ENCODE assay signal across 23 cellular contexts in the genomic region with DNA sequence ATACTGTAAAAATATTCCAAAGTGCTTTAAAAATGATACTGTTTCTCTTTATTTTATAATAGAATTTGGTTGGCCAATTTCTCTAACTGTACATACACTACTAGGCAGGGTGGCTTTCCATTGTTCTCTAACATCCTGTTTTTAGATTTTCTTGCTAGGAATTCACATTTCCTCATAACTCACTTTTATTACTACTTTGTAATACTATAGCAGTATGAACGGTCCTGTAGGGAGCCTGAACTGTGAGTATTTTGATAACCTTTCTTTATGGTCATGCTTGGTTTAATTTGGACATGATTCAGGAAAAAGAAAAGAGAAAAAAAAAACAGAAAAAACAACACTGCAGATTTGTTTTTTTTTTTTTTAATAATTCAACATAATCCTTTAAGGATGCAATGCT. TPM values are rescaled to one million over a fixed set of nuclear protein-coding genes. Genes with fewer than 3 reads are reported as not detected.
DNase-seq lines count a peak whose midpoint lies in the region; ATAC-seq, FAIRE-seq and TF ChIP-seq lines count a peak whose summit lies in the region.
"Had no signal": no experiment of that assay in that cellular context is flagged by ENCODE, and none has a peak within 500 bp of the region (broad histone marks: within the 10 kb centered on the region; RNA-seq: fewer than 3 reads in every experiment).

No MANE protein-coding gene starts in this region.

- TF ChIP-seq EP300 in gastroesophageal sphincter (IDR thresholded peaks at IDR 0.05), result no peak

- H3K18ac ChIP-seq in neuronal stem cell (ENCODE audit: low read length), result no peak overlapping the region

- H3K4me3 ChIP-seq in breast epithelium, result no peak overlapping the region
- no peak overlapping the region for H3K4me3 ChIP-seq in gastroesophageal sphincter
- H3K4me3 ChIP-seq in Peyer's patch, result no peak overlapping the region
- no peak overlapping the region for H3K4me3 ChIP-seq in neuronal stem cell (ENCODE audit: low read length in 2 of 2)
- H3K4me3 ChIP-seq: A549, GM23338, neural progenitor cell, sigmoid colon, tibial artery had no signal

- no peak overlapping the region for H2BK5ac ChIP-seq in neuronal stem cell (ENCODE audit: low read length)

- no peak overlapping the region for H4K91ac ChIP-seq in neuronal stem cell (ENCODE audit: low read depth, low read length, poor library complexity)

- DNase-seq in MCF 10A (ENCODE audit: unreplicated experiment) (peak; percentile 50), breast epithelium (ENCODE audit: low spot score in 2 of 2) (no peak), stromal cell of bone marrow (ENCODE audit: low read depth) (peak; percentile 53), Peyer's patch (no peak), neuronal stem cell (ENCODE audit: low spot score) (no peak)
- DNase-seq in activated T-cell treated with anti-CD3 and anti-CD28 coated beads, Interleukin-2, amount 50 U/mL, for 24 hours, result no peak
- DNase-seq: activated CD4-positive, alpha-beta T cell treated with anti-CD3 and anti-CD28 coated beads for 4 hours; activated CD8-positive, alpha-beta memory T cell treated with anti-CD3 and anti-CD28 coated beads, Interleukin-2, amount 50 U/mL, for 48 hours; activated naive CD4-positive, alpha-beta T cell; immature natural killer cell; NCI-H2081; sigmoid colon; stimulated activated CD4-positive, alpha-beta T cell treated with anti-CD3 and anti-CD28 coated beads, Interleukin-4, amount 100 ng/mL, for 4 hours; T-helper 9 cell had no signal

- H3K4me3 Mint-ChIP-seq in MCF 10A (ENCODE audit: unreplicated experiment), result no peak overlapping the region
- no peak overlapping the region for H3K4me3 Mint-ChIP-seq in activated T-cell treated with anti-CD3 and anti-CD28 coated beads, Interleukin-2, amount 50 U/mL, for 24 hours
- H3K4me3 Mint-ChIP-seq: GM23338, immature natural killer cell, neural progenitor cell had no signal

- no peak overlapping the region for H2BK15ac ChIP-seq in neuronal stem cell (ENCODE audit: low read length)

- no peak overlapping the region for H2BK12ac ChIP-seq in neuronal stem cell (ENCODE audit: low read length)

- POLR2A ChIA-PET in MCF 10A (lab: Yijun Ruan, JAX), result interaction anchor here (2.4 kb wide), 1 partner anchor 22 kb away, joined by 25 read pairs; no protein-coding TSS in a partner anchor

- CTCF ChIA-PET in MCF 10A (lab: Yijun Ruan, JAX), result interaction anchor here (0.8 to 1.0 kb wide), 2 partner anchors 23 to 168 kb away, joined by 4 read pairs; no protein-coding TSS in a partner anchor

- H3K79me1 ChIP-seq in neuronal stem cell (ENCODE audit: low read depth, low read length), result no peaks in the 10 kb centered on the region

- TF ChIP-seq CTCF in MCF 10A (IDR thresholded peaks at IDR 0.05; ENCODE audit: unreplicated experiment), result no peak
- TF ChIP-seq CTCF in breast epithelium (IDR thresholded peaks at IDR 0.05), result no peak
- TF ChIP-seq CTCF in gastroesophageal sphincter (IDR thresholded peaks at IDR 0.05), result no peak
- TF ChIP-seq CTCF in Peyer's patch (IDR thresholded peaks at IDR 0.05), result no peak

- H3K27ac Mint-ChIP-seq in MCF 10A (ENCODE audit: low read depth, unreplicated experiment), result no peak overlapping the region
- H3K27ac Mint-ChIP-seq in activated T-cell treated with anti-CD3 and anti-CD28 coated beads, Interleukin-2, amount 50 U/mL, for 24 hours, result no peak overlapping the region
- H3K27ac Mint-ChIP-seq: immature natural killer cell, neural progenitor cell had no signal

- no peak overlapping the region for H4K8ac ChIP-seq in neuronal stem cell (ENCODE audit: low read depth, low read length)

- H3K4ac ChIP-seq in neuronal stem cell (ENCODE audit: low read length), result no peak overlapping the region

- H3K4me1 ChIP-seq in breast epithelium, result peaks cover 0 to 4% of the 10 kb centered on the region in 2 donors
- peaks cover 0 to 8% (median 0%) of the 10 kb centered on the region in 3 donors for H3K4me1 ChIP-seq in gastroesophageal sphincter
- peaks cover 0 to 10% (median 0%) of the 10 kb centered on the region in 4 donors for H3K4me1 ChIP-seq in Peyer's patch
- H3K4me1 ChIP-seq in neuronal stem cell (ENCODE audit: control insufficient read depth in 2 of 2, insufficient read depth in 1 of 2, low read depth in 1 of 2, low read length in 2 of 2), result no peaks in the 10 kb centered on the region
- H3K4me1 ChIP-seq: A549 had no signal

- no peaks in the 10 kb centered on the region for H3K9me3 ChIP-seq in breast epithelium
- no peaks in the 10 kb centered on the region for H3K9me3 ChIP-seq in gastroesophageal sphincter
- no peaks in the 10 kb centered on the region for H3K9me3 ChIP-seq in Peyer's patch
- peaks cover 0 to 4% of the 10 kb centered on the region in 2 donors for H3K9me3 ChIP-seq in neuronal stem cell (replicated peaks in 1 of 2; ENCODE audit: control insufficient read depth in 2 of 2, insufficient read depth in 1 of 2, low read depth in 1 of 2, low read length in 2 of 2)
- H3K9me3 ChIP-seq: A549, sigmoid colon, tibial artery had no signal

- no peaks in the 10 kb centered on the region for H3K27me3 Mint-ChIP-seq in MCF 10A (ENCODE audit: insufficient read depth, unreplicated experiment)
- H3K27me3 Mint-ChIP-seq in activated T-cell treated with anti-CD3 and anti-CD28 coated beads, Interleukin-2, amount 50 U/mL, for 24 hours, result no peaks in the 10 kb centered on the region

- BruUV-seq in MCF 10A (replicated peaks; lab: Mats Ljungman, UMichigan), result no TSS peak

- no peak overlapping the region for H3K23ac ChIP-seq in neuronal stem cell (ENCODE audit: low read depth, low read length, poor library complexity)

- no peaks in the 10 kb centered on the region for H3K27me3 ChIP-seq in breast epithelium
- no peaks in the 10 kb centered on the region for H3K27me3 ChIP-seq in gastroesophageal sphincter
- no peaks in the 10 kb centered on the region for H3K27me3 ChIP-seq in Peyer's patch
- no peaks in the 10 kb centered on the region for H3K27me3 ChIP-seq in neuronal stem cell (ENCODE audit: control insufficient read depth in 3 of 3, insufficient read depth in 3 of 3, low read depth in 1 of 3, low read length in 3 of 3)
- H3K27me3 ChIP-seq: neural progenitor cell, sigmoid colon, tibial artery had no signal

- H2AFZ ChIP-seq in neuronal stem cell (ENCODE audit: low read length), result no peak overlapping the region
- H2AFZ ChIP-seq: GM23338, neural progenitor cell had no signal

- 58 to 60% methylated on average over 1 of the region's 1 CpG for WGBS in gastroesophageal sphincter (ENCODE audit: low coverage in 1 of 2), 2 donors
- WGBS in neuronal stem cell (ENCODE audit: extremely low coverage in 2 of 2, insufficient read length in 2 of 2, insufficient replicate concordance in 1 of 2), 2 donors, result no CpG with 5 or more reads among the region's 1 CpG

- H3K36me3 ChIP-seq in breast epithelium, result no peaks in the 10 kb centered on the region
- no peaks in the 10 kb centered on the region for H3K36me3 ChIP-seq in gastroesophageal sphincter
- no peaks in the 10 kb centered on the region for H3K36me3 ChIP-seq in Peyer's patch
- H3K36me3 ChIP-seq in neuronal stem cell (replicated peaks in 1 of 2; ENCODE audit: control insufficient read depth in 2 of 2, insufficient read depth in 2 of 2, low read length in 2 of 2), result no peaks in the 10 kb centered on the region
- H3K36me3 ChIP-seq: neural progenitor cell, sigmoid colon, tibial artery had no signal

- H3K27ac ChIP-seq in breast epithelium, result no peak overlapping the region
- H3K27ac ChIP-seq in gastroesophageal sphincter, result no peak overlapping the region
- peak overlapping the region in 1 of 4 donors; percentile 0 for H3K27ac ChIP-seq in Peyer's patch
- H3K27ac ChIP-seq in neuronal stem cell (replicated peaks; ENCODE audit: low read length), result no peak overlapping the region
- H3K27ac ChIP-seq: A549, HL-60, neural progenitor cell, sigmoid colon, tibial artery had no signal

- H2AK5ac ChIP-seq in neuronal stem cell (ENCODE audit: low read depth, low read length), result no peak overlapping the region

- peaks cover 8% of the 10 kb centered on the region for H3K9me3 Mint-ChIP-seq in MCF 10A (ENCODE audit: unreplicated experiment)
- peaks cover 5% of the 10 kb centered on the region for H3K9me3 Mint-ChIP-seq in activated T-cell treated with anti-CD3 and anti-CD28 coated beads, Interleukin-2, amount 50 U/mL, for 24 hours

- TF ChIP-seq POLR2A in breast epithelium (IDR thresholded peaks at IDR 0.05), result no peak
- TF ChIP-seq POLR2A in gastroesophageal sphincter (IDR thresholded peaks at IDR 0.05), result no peak
- no peak for TF ChIP-seq POLR2A in Peyer's patch (IDR thresholded peaks at IDR 0.05)

- intact Hi-C loops in MCF 10A (cut with micrococcal nuclease), result no loop called here
- intact Hi-C loops in breast epithelium (cut with DNase I; ENCODE audit: low total_unique reads), result no loop called here

- H3K4me1 Mint-ChIP-seq in MCF 10A (ENCODE audit: insufficient read depth, unreplicated experiment), result peaks cover 16% of the 10 kb centered on the region
- H3K4me1 Mint-ChIP-seq in activated T-cell treated with anti-CD3 and anti-CD28 coated beads, Interleukin-2, amount 50 U/mL, for 24 hours (ENCODE audit: low read depth), result peaks cover 6% of the 10 kb centered on the region
- H3K4me1 Mint-ChIP-seq: immature natural killer cell had no signal

- H3K14ac ChIP-seq in neuronal stem cell (ENCODE audit: low read length), result no peak overlapping the region

- no peaks in the 10 kb centered on the region for H3K36me3 Mint-ChIP-seq in MCF 10A (ENCODE audit: insufficient read depth, unreplicated experiment)
- H3K36me3 Mint-ChIP-seq in activated T-cell treated with anti-CD3 and anti-CD28 coated beads, Interleukin-2, amount 50 U/mL, for 24 hours (ENCODE audit: low read depth), result no peaks in the 10 kb centered on the region
- H3K36me3 Mint-ChIP-seq: CD14-positive monocyte, immature natural killer cell, neural progenitor cell had no signal

- H2BK120ac ChIP-seq in neuronal stem cell (ENCODE audit: low read depth, low read length), result no peak overlapping the region

- ATAC-seq in gastroesophageal sphincter, result peak; percentile 43
- ATAC-seq: A549 had no signal

- H3K9ac ChIP-seq in neuronal stem cell (ENCODE audit: low read depth, low read length, poor library complexity), result no peak overlapping the region
- H3K9ac ChIP-seq: neural progenitor cell had no signal

- peak; percentile 42 for FAIRE-seq in TTC549 (lab: Jason Lieb, UNC)
- FAIRE-seq: A549 had no signal

- H3K4me2 ChIP-seq in neuronal stem cell (ENCODE audit: insufficient read depth, low read length, poor library complexity, severe bottlenecking), result no peak overlapping the region
- H3K4me2 ChIP-seq: A549, GM23338, neural progenitor cell had no signal

RNA-seq across cellular contexts. Expression of a gene that starts 37.8 kb away (rescaled TPM):
- total RNA-seq in MCF 10A (2022) (not detected in 2 replicates), breast epithelium (not detected), gastroesophageal sphincter (not detected), Peyer's patch (100 to 1,000 TPM in 2 of 4 donors, 10 to 100 TPM in 1, 1 to 10 TPM in 1; 5.0 to 209 (median 88.5) TPM)
- not detected for polyA plus RNA-seq in neuronal stem cell (2013, experiment 1 of 2)
- polyA plus RNA-seq in neuronal stem cell (2013, experiment 2 of 2), result not detected
- total RNA-seq: GM23338, mesenteric fat pad, sigmoid colon had no signal
- polyA plus RNA-seq: A549, CD14-positive monocyte, GM23338, immature natural killer cell had no signal

RNA-seq across cellular contexts. Expression of a gene that starts 40.3 kb away (rescaled TPM):
- not detected in 2 replicates for total RNA-seq in MCF 10A (2022)
- total RNA-seq in breast epithelium, result 10 to 100 TPM in 2 of 3 donors, 1 to 10 TPM in 1; 7.5 to 17.3 (median 11.8) TPM
- 1 to 10 TPM; 1.6 to 6.7 (median 3.2) TPM for total RNA-seq in gastroesophageal sphincter
- total RNA-seq in Peyer's patch, result 100 to 1,000 TPM in 3 of 4 donors, 10 to 100 TPM in 1; 17.3 to 447 (median 178) TPM
- 0.49 TPM for polyA plus RNA-seq in neuronal stem cell (2013, experiment 1 of 2)
- polyA plus RNA-seq in neuronal stem cell (2013, experiment 2 of 2), result 0.46 TPM

Comparison
In these comparisons a context has a peak if more than half of its experiments do, and no peak if none do; other contexts are left out.
1. DNase-seq: peak in MCF 10A (single experiment) and stromal cell of bone marrow (single experiment); none in breast epithelium (0 of 2), activated T-cell treated with anti-CD3 and anti-CD28 coated beads, Interleukin-2, amount 50 U/mL, for 24 hours (single experiment), Peyer's patch (0 of 3) and neuronal stem cell (single experiment).